Comparison of ENCODE assay signal across 1 cellular context in genomic region chr5:43019293-43019614, GRCh38.
TF ChIP-seq lines count a peak whose summit lies in the region.

No MANE protein-coding gene starts in this region.

TF ChIP-seq in HepG2, 621 proteins besides CTCF, POLR2A, EP300 and RAD21 (continued from another document):
- TF ChIP-seq, protein P1, sequence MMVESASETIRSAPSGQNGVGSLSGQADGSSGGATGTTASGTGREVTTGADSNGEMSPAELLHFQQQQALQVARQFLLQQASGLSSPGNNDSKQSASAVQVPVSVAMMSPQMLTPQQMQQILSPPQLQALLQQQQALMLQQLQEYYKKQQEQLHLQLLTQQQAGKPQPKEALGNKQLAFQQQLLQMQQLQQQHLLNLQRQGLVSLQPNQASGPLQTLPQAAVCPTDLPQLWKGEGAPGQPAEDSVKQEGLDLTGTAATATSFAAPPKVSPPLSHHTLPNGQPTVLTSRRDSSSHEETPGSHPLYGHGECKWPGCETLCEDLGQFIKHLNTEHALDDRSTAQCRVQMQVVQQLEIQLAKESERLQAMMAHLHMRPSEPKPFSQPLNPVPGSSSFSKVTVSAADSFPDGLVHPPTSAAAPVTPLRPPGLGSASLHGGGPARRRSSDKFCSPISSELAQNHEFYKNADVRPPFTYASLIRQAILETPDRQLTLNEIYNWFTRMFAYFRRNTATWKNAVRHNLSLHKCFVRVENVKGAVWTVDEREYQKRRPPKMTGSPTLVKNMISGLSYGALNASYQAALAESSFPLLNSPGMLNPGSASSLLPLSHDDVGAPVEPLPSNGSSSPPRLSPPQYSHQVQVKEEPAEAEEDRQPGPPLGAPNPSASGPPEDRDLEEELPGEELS (CRISPR knock-in tag; IDR thresholded peaks at IDR 0.05): no peak
- TF ChIP-seq FOSL1 (CRISPR knock-in tag; IDR thresholded peaks at IDR 0.05; ENCODE audit: borderline replicate concordance) (no peak), ZNF891 (CRISPR knock-in tag; IDR thresholded peaks at IDR 0.05) (no peak), ZNF383 (CRISPR knock-in tag; IDR thresholded peaks at IDR 0.05; ENCODE audit: borderline replicate concordance) (no peak), IRF2 (CRISPR knock-in tag; IDR thresholded peaks at IDR 0.05) (peak; percentile 9; the same call in 1 of the 2 replicates), ISL2 (CRISPR knock-in tag; IDR thresholded peaks at IDR 0.05) (0 out of 2 replicates have a peak, but pooled peaks have one; percentile 7), HES4 (CRISPR knock-in tag; IDR thresholded peaks at IDR 0.05; ENCODE audit: borderline replicate concordance) (no peak), STAT6 (CRISPR knock-in tag; IDR thresholded peaks at IDR 0.05; ENCODE audit: borderline replicate concordance) (0 out of 2 replicates have a peak, but pooled peaks have one; percentile 14), YEATS2 (CRISPR knock-in tag; IDR thresholded peaks at IDR 0.05; ENCODE audit: borderline replicate concordance) (no peak), ZNF124 (CRISPR knock-in tag; IDR thresholded peaks at IDR 0.05) (0 out of 2 replicates have a peak, but pooled peaks have one; percentile 2)
